In the genomic region with DNA sequence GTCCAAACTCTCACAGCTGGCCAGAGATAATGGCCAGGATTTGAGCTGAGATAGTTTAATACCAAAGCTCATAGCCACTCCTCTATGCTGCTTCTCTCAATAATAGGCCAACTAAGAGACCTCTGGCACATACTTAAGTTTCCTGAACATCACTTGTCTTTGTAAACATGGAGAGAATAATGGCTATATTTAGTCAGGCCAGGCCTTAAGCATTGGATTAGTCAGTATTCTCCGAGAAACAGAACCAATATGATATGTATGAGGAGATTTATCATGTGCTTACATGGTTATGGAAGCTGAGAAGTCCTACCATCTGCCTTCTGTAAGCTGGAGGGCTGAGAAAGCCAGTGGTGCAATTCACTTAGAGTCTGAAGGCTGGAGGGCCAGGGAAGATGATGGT, we compare ENCODE assay signal across 23 cellular contexts. TPM values are rescaled to one million over a fixed set of nuclear protein-coding genes. Genes with fewer than 3 reads are reported as not detected.
DNase-seq lines count a peak whose midpoint lies in the region; ATAC-seq and TF ChIP-seq lines count a peak whose summit lies in the region.
"Had no signal": no experiment of that assay in that cellular context is flagged by ENCODE, and none has a peak within 500 bp of the region (broad histone marks: within the 10 kb centered on the region; RNA-seq: fewer than 3 reads in every experiment).

No MANE protein-coding gene starts in this region.

- no peaks in the 10 kb centered on the region for H3K9me3 ChIP-seq in trophoblast cell (ENCODE audit: insufficient read depth, low read depth, low read length)
- H3K9me3 ChIP-seq: A549, BE2C, BLaER1 had no signal

- no peak overlapping the region for H3K4me2 ChIP-seq in trophoblast cell (ENCODE audit: low read length)
- H3K4me2 ChIP-seq: A549, BLaER1 had no signal

- TF ChIP-seq CTCF in fibroblast of the aortic adventitia (IDR thresholded peaks at IDR 0.05; ENCODE audit: insufficient read depth, low read length): no peak

- H3K9ac ChIP-seq in trophoblast cell (ENCODE audit: low read length): no peak overlapping the region
- H3K9ac ChIP-seq: BLaER1 had no signal

- no peaks in the 10 kb centered on the region for H3K27me3 ChIP-seq in trophoblast cell (ENCODE audit: insufficient read depth, low read length)
- H3K27me3 ChIP-seq: BE2C, BLaER1 had no signal

- no peak overlapping the region for H4K91ac ChIP-seq in trophoblast cell (ENCODE audit: low read depth, low read length)

- H2BK120ac ChIP-seq in trophoblast cell (ENCODE audit: insufficient read depth, low read length, poor library complexity): no peak overlapping the region

- H3K27ac ChIP-seq in trophoblast cell (ENCODE audit: low read depth, low read length): no peak overlapping the region
- H3K27ac ChIP-seq: 22Rv1, A549, BLaER1 had no signal

- no peak overlapping the region for H4K8ac ChIP-seq in trophoblast cell (ENCODE audit: low read depth, low read length)

- no peak overlapping the region for H2AK5ac ChIP-seq in trophoblast cell (ENCODE audit: low read length)

- H2AFZ ChIP-seq in trophoblast cell (ENCODE audit: insufficient read depth, low read length, poor library complexity): no peak overlapping the region

- WGBS in trophoblast cell (ENCODE audit: extremely low coverage, insufficient coverage, insufficient read length): no CpG with 5 or more reads among the region's 1 CpG

- no peaks in the 10 kb centered on the region for H3K4me1 ChIP-seq in trophoblast cell (ENCODE audit: control insufficient read depth in 1 of 2, insufficient read depth in 2 of 2, low read length in 2 of 2)
- H3K4me1 ChIP-seq: A549, BLaER1 had no signal

- H3K23ac ChIP-seq in trophoblast cell (ENCODE audit: low read length): no peak overlapping the region

- ATAC-seq in GM21717 (IDR thresholded peaks at IDR 0.05; ENCODE audit: unreplicated experiment) (no peak), GM19463 (IDR thresholded peaks at IDR 0.05; ENCODE audit: unreplicated experiment) (no peak)
- ATAC-seq: A549 had no signal

- peak; percentile 5 for DNase-seq in NCI-H82 (lab: John Stamatoyannopoulos, UW)
- no peak for DNase-seq in NCI-H82 treated with DMSO at 0.1 percent for 48 hours (lab: John Stamatoyannopoulos, UW; ENCODE audit: unreplicated experiment)
- peak; percentile 52 for DNase-seq in dermis blood vessel endothelial cell
- peak; percentile 31 for DNase-seq in fibroblast of the aortic adventitia (ENCODE audit: low read depth)
- DNase-seq in trophoblast cell: no peak
- DNase-seq: BE2C; C1 segment of cervical spinal cord; CD4-positive, alpha-beta memory T cell; CD4-positive, CD25-positive, alpha-beta regulatory T cell; CD8-positive, alpha-beta memory T cell; COR-L47; DMS 273 treated with DMSO at 0.1 percent for 48 hours; DMS153; DMS53; DMS79; GF-D8 had no signal

- H4K12ac ChIP-seq in trophoblast cell (ENCODE audit: low read depth, low read length): no peak overlapping the region

- no peak overlapping the region for H2BK12ac ChIP-seq in trophoblast cell (ENCODE audit: low read length)

- no peak overlapping the region for H3K14ac ChIP-seq in trophoblast cell (ENCODE audit: low read length)

- no peaks in the 10 kb centered on the region for H3K79me1 ChIP-seq in trophoblast cell (ENCODE audit: low read length)

- no peak overlapping the region for H3K18ac ChIP-seq in trophoblast cell (ENCODE audit: low read length)

- no peaks in the 10 kb centered on the region for H3K36me3 ChIP-seq in trophoblast cell (ENCODE audit: control insufficient read depth in 1 of 2, insufficient read depth in 2 of 2, low read length in 2 of 2)
- H3K36me3 ChIP-seq: BE2C, BLaER1 had no signal

- H3K4ac ChIP-seq in trophoblast cell (ENCODE audit: low read depth, low read length): no peak overlapping the region

- H3K4me3 ChIP-seq in fibroblast of the aortic adventitia (ENCODE audit: low read depth, low read length) (no peak overlapping the region), trophoblast cell (ENCODE audit: low read depth, low read length) (no peak overlapping the region)
- H3K4me3 ChIP-seq: A549, BLaER1 had no signal

- H2BK5ac ChIP-seq in trophoblast cell (ENCODE audit: low read depth, low read length, poor library complexity): no peak overlapping the region

- no peaks in the 10 kb centered on the region for H3K79me2 ChIP-seq in trophoblast cell (ENCODE audit: control insufficient read depth, insufficient read depth, low read length, poor library complexity)

RNA-seq across cellular contexts. Expression of a gene that starts 45.4 kb away (rescaled TPM):
- total RNA-seq in dermis blood vessel endothelial cell (not detected in 2 replicates), fibroblast of the aortic adventitia (ENCODE audit: low replicate concordance) (not detected in 2 replicates)
- polyA plus RNA-seq in trophoblast cell (2013): 0.15 and 0.18 TPM in 2 replicates
- total RNA-seq: A172; CD4-positive, alpha-beta memory T cell; CD4-positive, CD25-positive, alpha-beta regulatory T cell had no signal
- polyA plus RNA-seq: CD14-positive monocyte; CD4-positive, alpha-beta memory T cell; CD8-positive, alpha-beta memory T cell had no signal

Comparison
In these comparisons a context has a peak if more than half of its experiments do, and no peak if none do; other contexts are left out.
1. DNase-seq: peak in NCI-H82 (single experiment), dermis blood vessel endothelial cell (single experiment) and fibroblast of the aortic adventitia (single experiment); none in NCI-H82 treated with DMSO at 0.1 percent for 48 hours (single experiment) and trophoblast cell (0 of 2).